ENCODE assay signal across 8 cellular contexts in genomic region chr1:110035236-110035752, GRCh38. TPM values are rescaled to one million over a fixed set of nuclear protein-coding genes. Genes with fewer than 3 reads are reported as not detected.
A peak's percentile ranks its signal among the peaks of the same experiment; 100 is the strongest.
DNase-seq lines count a peak whose midpoint lies in the region; ATAC-seq, FAIRE-seq and TF ChIP-seq lines count a peak whose summit lies in the region.

No MANE protein-coding gene starts in this region.

- H3K9me3 ChIP-seq in iPS-15b (ENCODE audit: control insufficient read depth, insufficient read depth, low read length), result no peaks in the 10 kb centered on the region

- ATAC-seq in HG03045 (IDR thresholded peaks at IDR 0.05; ENCODE audit: unreplicated experiment) (peak; percentile 16), activated B cell treated with CpG ODN at 0.5 μM for 24 hours (ENCODE audit: low read depth) (no peak)
- ATAC-seq in stimulated activated memory B cell treated with anti-CD40 and anti-IgM and Interleukin-4, amounts not matched to agents 10 μg/mL and 1 μg/mL and 100 μg/mL, for 72 hours, result no peak

- no peak for FAIRE-seq in HTR-8/SVneo (lab: Jason Lieb, UNC)

- intact Hi-C loops in activated B cell treated with CpG ODN at 0.5 μM for 24 hours (cut with micrococcal nuclease), result loop anchor here (2.0 to 10.0 kb wide), 2 partner anchors 372 to 1410 kb away; partner anchors contain the start of genes ATP5PB, LAMTOR5 and WDR77

- peaks cover 19% of the 10 kb centered on the region for H3K36me3 ChIP-seq in iPS-15b (ENCODE audit: control insufficient read depth, insufficient read depth, low read length)

- H3K4me1 ChIP-seq in iPS-15b (ENCODE audit: control insufficient read depth, insufficient read depth, low read length), result peaks cover 8% of the 10 kb centered on the region

- peak overlapping the region; percentile 91 for H3K4me3 ChIP-seq in iPS-15b (ENCODE audit: low read depth, low read length)

- DNase-seq in GM03348 (ENCODE audit: low spot score) (peak; percentile 60), activated B cell treated with CpG ODN at 0.5 μM for 24 hours (no peak), medulla oblongata (ENCODE audit: extremely low spot score) (no peak), HTR-8/SVneo (ENCODE audit: insufficient read length, low spot score) (no peak), SKM-1 (lab: John Stamatoyannopoulos, UW; ENCODE audit: unreplicated experiment) (no peak)

- no peaks in the 10 kb centered on the region for H3K27me3 Mint-ChIP-seq in activated B cell treated with CpG ODN at 0.5 μM for 24 hours
- H3K27me3 Mint-ChIP-seq in stimulated activated memory B cell treated with anti-CD40 and anti-IgM and Interleukin-4, amounts not matched to agents 10 μg/mL and 1 μg/mL and 100 μg/mL, for 72 hours, result no peaks in the 10 kb centered on the region

- POLR2A ChIA-PET in activated B cell treated with CpG ODN at 0.5 μM for 24 hours (lab: Charles Lee), result interaction anchor here (0.6 to 2.9 kb wide), 24 partner anchors 18 to 1342 kb away, joined by 3 to 24 read pairs (median 4); partner anchors contain the start of genes AHCYL1, AMPD2, ATXN7L2 and CD53

- H3K9me3 Mint-ChIP-seq in activated B cell treated with CpG ODN at 0.5 μM for 24 hours, result no peaks in the 10 kb centered on the region
- no peaks in the 10 kb centered on the region for H3K9me3 Mint-ChIP-seq in stimulated activated memory B cell treated with anti-CD40 and anti-IgM and Interleukin-4, amounts not matched to agents 10 μg/mL and 1 μg/mL and 100 μg/mL, for 72 hours

- H3K27ac Mint-ChIP-seq in activated B cell treated with CpG ODN at 0.5 μM for 24 hours, result peak overlapping the region; percentile 63
- peak overlapping the region; percentile 80 for H3K27ac Mint-ChIP-seq in stimulated activated memory B cell treated with anti-CD40 and anti-IgM and Interleukin-4, amounts not matched to agents 10 μg/mL and 1 μg/mL and 100 μg/mL, for 72 hours

- peaks cover 30% of the 10 kb centered on the region for H3K36me3 Mint-ChIP-seq in activated B cell treated with CpG ODN at 0.5 μM for 24 hours (ENCODE audit: low read depth)
- peaks cover 23% of the 10 kb centered on the region for H3K36me3 Mint-ChIP-seq in stimulated activated memory B cell treated with anti-CD40 and anti-IgM and Interleukin-4, amounts not matched to agents 10 μg/mL and 1 μg/mL and 100 μg/mL, for 72 hours

- peak overlapping the region; percentile 75 for H3K9ac ChIP-seq in iPS-15b (ENCODE audit: low read depth, low read length)

- no peak for TF ChIP-seq CTCF in activated B cell treated with CpG ODN at 0.5 μM for 24 hours (IDR thresholded peaks at IDR 0.05)

- H3K27me3 ChIP-seq in iPS-15b (ENCODE audit: control insufficient read depth, insufficient read depth, low read length), result no peaks in the 10 kb centered on the region

- peaks cover 40% of the 10 kb centered on the region for H3K4me1 Mint-ChIP-seq in activated B cell treated with CpG ODN at 0.5 μM for 24 hours
- peaks cover 31% of the 10 kb centered on the region for H3K4me1 Mint-ChIP-seq in stimulated activated memory B cell treated with anti-CD40 and anti-IgM and Interleukin-4, amounts not matched to agents 10 μg/mL and 1 μg/mL and 100 μg/mL, for 72 hours

- peak overlapping the region; percentile 93 for H3K4me3 Mint-ChIP-seq in activated B cell treated with CpG ODN at 0.5 μM for 24 hours
- H3K4me3 Mint-ChIP-seq in stimulated activated memory B cell treated with anti-CD40 and anti-IgM and Interleukin-4, amounts not matched to agents 10 μg/mL and 1 μg/mL and 100 μg/mL, for 72 hours, result peak overlapping the region; percentile 91

- CTCF ChIA-PET in activated B cell treated with CpG ODN at 0.5 μM for 24 hours (lab: Charles Lee), result interaction anchor here (1.1 to 3.5 kb wide), 8 partner anchors 17 to 395 kb away, joined by 4 to 12 read pairs (median 7); partner anchors contain the start of gene AHCYL1

RNA-seq across cellular contexts. Expression of gene STRIP1, which starts 0.9 kb away (rescaled TPM):
- 60.4 and 77.3 TPM in 2 replicates for total RNA-seq in activated B cell treated with CpG ODN at 0.5 μM for 24 hours

RNA-seq across cellular contexts. Expression of gene ALX3, which starts 35.2 kb away (rescaled TPM):
- total RNA-seq in activated B cell treated with CpG ODN at 0.5 μM for 24 hours, result not detected in 2 replicates

RNA-seq across cellular contexts. Expression of gene AHCYL1, which starts 50.7 kb away (rescaled TPM):
- 40.5 and 41.6 TPM in 2 replicates for total RNA-seq in activated B cell treated with CpG ODN at 0.5 μM for 24 hours
